Comparison of ENCODE assay signal across 8 cellular contexts in genomic region chr9:6068983-6069382, GRCh38. TPM values are rescaled to one million over a fixed set of nuclear protein-coding genes. Genes with fewer than 3 reads are reported as not detected.
DNase-seq lines count a peak whose midpoint lies in the region; ATAC-seq and TF ChIP-seq lines count a peak whose summit lies in the region.

No MANE protein-coding gene starts in this region.

- DNase-seq in GM13977 (ENCODE audit: low spot score) (peak; percentile 63), germinal center (ENCODE audit: low spot score) (peak; percentile 40), NCI-H774 (lab: John Stamatoyannopoulos, UW) (no peak), BE2C (no peak), psoas muscle (no peak), substantia nigra (lab: John Stamatoyannopoulos, UW) (no peak)
- DNase-seq in Jurkat, Clone E6-1 (ENCODE audit: low read depth, low spot score): peak; percentile 55

- H3K27me3 ChIP-seq in BE2C (no peaks in the 10 kb centered on the region), psoas muscle (ENCODE audit: insufficient read depth in 3 of 3, low read length in 2 of 3) (no peaks in the 10 kb centered on the region)

- intact Hi-C loops in psoas muscle (cut with DNase I): no loop called here

- no peak overlapping the region for H3K4me3 ChIP-seq in Jurkat, Clone E6-1 (ENCODE audit: low read length)
- H3K4me3 ChIP-seq in BE2C (ENCODE audit: low read depth, low read length): no peak overlapping the region
- H3K4me3 ChIP-seq in psoas muscle: no peak overlapping the region

- H3K4me1 ChIP-seq in BE2C: no peaks in the 10 kb centered on the region
- no peaks in the 10 kb centered on the region for H3K4me1 ChIP-seq in psoas muscle

- peak; percentile 92 for ATAC-seq in GM21526 (IDR thresholded peaks at IDR 0.05; ENCODE audit: low FRiP score, unreplicated experiment)
- no peak for ATAC-seq in psoas muscle

- in situ Hi-C loops in GM13977 (cut with MboI; ENCODE audit: low pct_unique_long_range_greater_than_20kb, low sequenced_read_pairs, unreplicated experiment): no loop called here

- H3K27ac ChIP-seq in psoas muscle (no peak overlapping the region), substantia nigra (ENCODE audit: low read depth, low read length, poor library complexity, severe bottlenecking) (no peak overlapping the region)

- H3K36me3 ChIP-seq in BE2C (no peaks in the 10 kb centered on the region), psoas muscle (ENCODE audit: insufficient read depth in 1 of 2, low read depth in 1 of 2) (no peaks in the 10 kb centered on the region)

- H3K9me3 ChIP-seq in BE2C: no peaks in the 10 kb centered on the region
- no peaks in the 10 kb centered on the region for H3K9me3 ChIP-seq in psoas muscle

- TF ChIP-seq CTCF in GM13977 (IDR thresholded peaks at IDR 0.05; ENCODE audit: extremely low read depth, insufficient read depth, missing control alignments): no peak
- no peak for TF ChIP-seq CTCF in BE2C (IDR thresholded peaks at IDR 0.05; ENCODE audit: low read depth, low read length)
- TF ChIP-seq CTCF in psoas muscle (IDR thresholded peaks at IDR 0.05): no peak

RNA-seq across cellular contexts. Expression of gene RANBP6, which starts 53.6 kb away (rescaled TPM):
- polyA plus RNA-seq in Jurkat, Clone E6-1 (2012; ENCODE audit: insufficient read depth, insufficient read length): 24.4 TPM
- polyA plus RNA-seq in BE2C (2012; ENCODE audit: insufficient read depth, insufficient read length, low read depth): 24.0 TPM
- 10 to 100 TPM; 16.3 to 24.2 (median 20.0) TPM for total RNA-seq in psoas muscle
- 10 to 100 TPM in 2 of 3 donors, 1 to 10 TPM in 1; 6.5 to 16.4 (median 12.2) TPM for polyA plus RNA-seq in psoas muscle

Comparison
In these comparisons a context has a peak if more than half of its experiments do, and no peak if none do; other contexts are left out.
1. DNase-seq: peak in GM13977 (single experiment), Jurkat, Clone E6-1 (single experiment) and germinal center (single experiment); none in NCI-H774 (single experiment), BE2C (single experiment), psoas muscle (0 of 2) and substantia nigra (0 of 49).